1 cellular context compared by ENCODE assay signal in the genomic region with DNA sequence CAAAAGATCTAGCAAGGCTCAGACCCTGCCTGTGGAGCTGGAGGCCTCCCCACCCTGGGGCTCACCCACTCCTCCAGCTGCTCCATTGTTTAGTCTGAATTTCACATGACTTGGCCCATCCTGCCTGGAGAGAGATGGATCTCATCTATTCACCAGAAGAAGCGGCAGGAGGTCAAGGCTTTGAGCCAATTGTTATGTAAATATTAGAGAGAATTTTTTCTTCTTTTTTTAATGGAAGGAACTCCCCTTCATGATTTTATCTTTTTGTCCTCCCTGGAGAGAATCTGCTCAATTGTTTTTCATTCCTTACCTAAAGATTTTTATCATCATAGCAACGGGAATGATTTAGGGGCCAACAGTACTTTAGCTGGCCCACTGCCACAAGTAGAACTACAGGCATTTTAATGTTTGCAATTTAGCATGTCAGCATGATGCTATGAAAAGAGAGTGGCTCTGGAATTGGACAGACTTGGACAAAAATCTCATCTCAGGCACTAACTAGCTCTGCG.
A peak's percentile ranks its signal among the peaks of the same experiment; 100 is the strongest.
TF ChIP-seq lines count a peak whose summit lies in the region.

No MANE protein-coding gene starts in this region.

TF ChIP-seq in H1, 55 proteins besides CTCF, POLR2A, EP300 and RAD21:
- TF ChIP-seq SIN3A (conservative IDR thresholded peaks at IDR 0.05 in 1 of 2, IDR thresholded peaks at IDR 0.05 in 1 of 2; ENCODE audit: low read depth in 1 of 2, low read length in 2 of 2) (no peak), KDM5A (IDR thresholded peaks at IDR 0.05; ENCODE audit: low read length) (no peak), CTBP2 (IDR thresholded peaks at IDR 0.05; ENCODE audit: borderline replicate concordance, insufficient read depth, insufficient read length, low read length) (peak; percentile 58), BACH1 (IDR thresholded peaks at IDR 0.05; ENCODE audit: low read length) (no peak), HDAC2 (IDR thresholded peaks at IDR 0.05; ENCODE audit: borderline replicate concordance in 1 of 2, low read depth in 2 of 2, low read length in 2 of 2) (0 out of 4 replicates have a peak, but pooled peaks of 1 of the 2 experiments have one; percentile 20), NANOG (IDR thresholded peaks at IDR 0.05; ENCODE audit: insufficient read depth, low read depth, low read length, poor library complexity, severe bottlenecking) (peak; percentile 11), BCL11A (IDR thresholded peaks at IDR 0.05; ENCODE audit: low read depth in 2 of 2, low read length in 2 of 2) (no peak), TBP (IDR thresholded peaks at IDR 0.05; ENCODE audit: low read depth, low read length) (no peak), POU5F1 (IDR thresholded peaks at IDR 0.05; ENCODE audit: low read depth, low read length) (peak; percentile 33; the same call in 1 of the 2 replicates), TCF12 (IDR thresholded peaks at IDR 0.05; ENCODE audit: low read depth, low read length) (0 out of 2 replicates have a peak, but pooled peaks have one; percentile 53), RBBP5 (IDR thresholded peaks at IDR 0.05; ENCODE audit: borderline replicate concordance, low read depth, low read length) (no peak)
